In the genomic region with DNA sequence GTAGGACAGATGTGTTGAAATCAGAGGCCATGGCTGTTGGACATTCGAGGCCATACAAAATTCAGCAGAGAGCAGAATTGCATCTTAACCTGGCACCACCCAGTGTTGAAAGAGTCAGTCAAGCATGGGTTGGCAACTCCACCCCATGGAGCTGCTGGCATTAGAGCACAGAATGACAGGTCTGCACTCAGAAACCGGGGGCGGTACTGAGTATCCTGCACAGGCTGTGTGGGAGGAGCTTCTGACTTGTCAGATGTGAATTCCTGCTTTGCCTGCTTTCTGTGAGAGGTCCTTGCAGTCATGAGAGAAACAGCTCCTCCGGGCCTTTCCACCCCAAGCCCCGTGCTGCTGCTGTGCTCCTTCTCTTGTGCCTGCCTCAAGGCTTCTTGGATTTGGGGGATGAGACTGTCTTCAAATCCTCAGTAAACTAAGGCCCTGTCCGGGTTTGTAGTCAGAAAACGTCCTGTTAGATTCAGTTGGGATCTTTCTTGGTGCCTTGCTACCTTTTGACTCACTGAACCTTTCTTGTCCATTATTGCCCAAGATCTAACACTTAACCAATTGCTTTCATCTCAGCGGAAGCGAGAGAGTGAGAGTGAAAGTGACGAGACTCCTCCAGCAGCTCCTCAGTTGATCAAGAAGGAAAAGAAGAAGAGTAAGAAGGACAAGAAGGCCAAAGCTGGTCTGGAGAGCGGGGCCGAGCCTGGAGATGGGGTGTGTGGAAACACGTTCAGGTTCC, we compare ENCODE assay signal across 11 cellular contexts. TPM values are rescaled to one million over a fixed set of nuclear protein-coding genes. Genes with fewer than 3 reads are reported as not detected.
DNase-seq lines count a peak whose midpoint lies in the region; ATAC-seq and TF ChIP-seq lines count a peak whose summit lies in the region.
"Had no signal": no experiment of that assay in that cellular context is flagged by ENCODE, and none has a peak within 500 bp of the region (broad histone marks: within the 10 kb centered on the region; RNA-seq: fewer than 3 reads in every experiment).

No MANE protein-coding gene starts in this region.

- peak; percentile 90 for ATAC-seq in activated CD4-positive, alpha-beta T cell treated with anti-CD3 and anti-CD28 coated beads for 36 hours
- ATAC-seq in foreskin keratinocyte, result peak; percentile 28
- peak; percentile 27 to 33 for ATAC-seq in stimulated activated naive B cell treated with anti-CD40 and anti-IgM and Interleukin-4, amounts not matched to agents 10 μg/mL and 1 μg/mL and 100 μg/mL, for 72 hours (replicated peaks)

- H3K4me1 ChIP-seq in foreskin keratinocyte, result no peaks in the 10 kb centered on the region

- H3K36me3 Mint-ChIP-seq in activated CD4-positive, alpha-beta T cell treated with anti-CD3 and anti-CD28 coated beads for 36 hours (ENCODE audit: low read depth), result peaks cover 44% of the 10 kb centered on the region
- peaks cover 65% of the 10 kb centered on the region for H3K36me3 Mint-ChIP-seq in activated CD4-positive, alpha-beta T cell treated with anti-CD3 and anti-CD28 coated beads, Interleukin-2, amount 10 ng/mL, durations not matched to agents 24 days and 14 days (ENCODE audit: low read depth)
- H3K36me3 Mint-ChIP-seq in stimulated activated naive B cell treated with anti-CD40 and anti-IgM and Interleukin-4, amounts not matched to agents 10 μg/mL and 1 μg/mL and 100 μg/mL, for 72 hours, result peaks cover 16 to 41% of the 10 kb centered on the region in 2 donors

- no peak overlapping the region for H3K4me3 ChIP-seq in lower leg skin (ENCODE audit: low read depth, poor library complexity, severe bottlenecking)

- H3K9me3 Mint-ChIP-seq in activated CD4-positive, alpha-beta T cell treated with anti-CD3 and anti-CD28 coated beads for 36 hours (ENCODE audit: low read depth), result no peaks in the 10 kb centered on the region
- no peaks in the 10 kb centered on the region for H3K9me3 Mint-ChIP-seq in activated CD4-positive, alpha-beta T cell treated with anti-CD3 and anti-CD28 coated beads, Interleukin-2, amount 10 ng/mL, durations not matched to agents 24 days and 14 days
- H3K9me3 Mint-ChIP-seq in stimulated activated naive B cell treated with anti-CD40 and anti-IgM and Interleukin-4, amounts not matched to agents 10 μg/mL and 1 μg/mL and 100 μg/mL, for 72 hours, result no peaks in the 10 kb centered on the region

- POLR2A ChIA-PET in activated CD4-positive, alpha-beta T cell treated with anti-CD3 and anti-CD28 coated beads for 36 hours (lab: Charles Lee), result interaction anchor here (0.6 to 1.6 kb wide), 4 partner anchors 9 to 53 kb away, joined by 3 to 4 read pairs (median 4); a partner anchor contains a TSS

- no peak overlapping the region for H3K27ac ChIP-seq in foreskin keratinocyte

- TF ChIP-seq POLR2A in lower leg skin (IDR thresholded peaks at IDR 0.05), result no peak

- H3K4me3 Mint-ChIP-seq in activated CD4-positive, alpha-beta T cell treated with anti-CD3 and anti-CD28 coated beads for 36 hours, result no peak overlapping the region
- H3K4me3 Mint-ChIP-seq in activated CD4-positive, alpha-beta T cell treated with anti-CD3 and anti-CD28 coated beads, Interleukin-2, amount 10 ng/mL, durations not matched to agents 24 days and 14 days, result peak overlapping the region; percentile 50
- no peak overlapping the region for H3K4me3 Mint-ChIP-seq in stimulated activated naive B cell treated with anti-CD40 and anti-IgM and Interleukin-4, amounts not matched to agents 10 μg/mL and 1 μg/mL and 100 μg/mL, for 72 hours

- 73 to 84% methylated on average over 11 to 13 of the region's 13 CpGs for WGBS in lower leg skin, 2 donors

- H3K27me3 ChIP-seq in foreskin keratinocyte, result no peaks in the 10 kb centered on the region

- intact Hi-C loops in activated CD4-positive, alpha-beta T cell treated with anti-CD3 and anti-CD28 coated beads for 36 hours (cut with DNase I, micrococcal nuclease), result no loop called here
- intact Hi-C loops in activated CD4-positive, alpha-beta T cell treated with anti-CD3 and anti-CD28 coated beads, Interleukin-2, amount 10 ng/mL, durations not matched to agents 24 days and 14 days (cut with micrococcal nuclease), result no loop called here
- intact Hi-C loops in lower leg skin (cut with DNase I; ENCODE audit: low total_unique reads), result no loop called here

- CTCF ChIA-PET in activated CD4-positive, alpha-beta T cell treated with anti-CD3 and anti-CD28 coated beads for 36 hours (lab: Charles Lee), result interaction anchor here (0.7 to 1.0 kb wide), 2 partner anchors 11 to 675 kb away, joined by 3 to 4 read pairs; no protein-coding TSS in a partner anchor

- H3K27me3 Mint-ChIP-seq in activated CD4-positive, alpha-beta T cell treated with anti-CD3 and anti-CD28 coated beads for 36 hours, result no peaks in the 10 kb centered on the region
- H3K27me3 Mint-ChIP-seq in activated CD4-positive, alpha-beta T cell treated with anti-CD3 and anti-CD28 coated beads, Interleukin-2, amount 10 ng/mL, durations not matched to agents 24 days and 14 days, result no peaks in the 10 kb centered on the region
- H3K27me3 Mint-ChIP-seq in stimulated activated naive B cell treated with anti-CD40 and anti-IgM and Interleukin-4, amounts not matched to agents 10 μg/mL and 1 μg/mL and 100 μg/mL, for 72 hours, result no peaks in the 10 kb centered on the region

- peak; percentile 62 for DNase-seq in activated CD4-positive, alpha-beta T cell treated with anti-CD3 and anti-CD28 coated beads for 36 hours
- no peak for DNase-seq in activated CD4-positive, alpha-beta T cell treated with anti-CD3 and anti-CD28 coated beads, Interleukin-2, amount 50 U/mL, for 1 hour
- no peak for DNase-seq in activated CD4-positive, alpha-beta T cell treated with anti-CD3 and anti-CD28 coated beads, Interleukin-2, amount 10 ng/mL, durations not matched to agents 24 days and 14 days
- peak in 1 of 2 donors; percentile 1 for DNase-seq in foreskin keratinocyte
- no peak for DNase-seq in stimulated activated naive B cell treated with anti-CD40 and anti-IgM and Interleukin-4, amounts not matched to agents 10 μg/mL and 1 μg/mL and 100 μg/mL, for 72 hours
- no peak for DNase-seq in lower leg skin (ENCODE audit: low spot score in 2 of 2)
- DNase-seq in DMS153 (lab: John Stamatoyannopoulos, UW), result no peak
- no peak for DNase-seq in H4 (ENCODE audit: low spot score)
- DNase-seq: activated gamma-delta T cell, hippocampal formation had no signal

- H3K27ac Mint-ChIP-seq in activated CD4-positive, alpha-beta T cell treated with anti-CD3 and anti-CD28 coated beads for 36 hours, result peak overlapping the region; percentile 79
- peak overlapping the region; percentile 76 for H3K27ac Mint-ChIP-seq in activated CD4-positive, alpha-beta T cell treated with anti-CD3 and anti-CD28 coated beads, Interleukin-2, amount 10 ng/mL, durations not matched to agents 24 days and 14 days
- H3K27ac Mint-ChIP-seq in stimulated activated naive B cell treated with anti-CD40 and anti-IgM and Interleukin-4, amounts not matched to agents 10 μg/mL and 1 μg/mL and 100 μg/mL, for 72 hours, result no peak overlapping the region

- no peak for TF ChIP-seq CTCF in foreskin keratinocyte (conservative IDR thresholded peaks at IDR 0.05)
- no peak for TF ChIP-seq CTCF in lower leg skin (IDR thresholded peaks at IDR 0.05)

- peaks cover 28% of the 10 kb centered on the region for H3K4me1 Mint-ChIP-seq in activated CD4-positive, alpha-beta T cell treated with anti-CD3 and anti-CD28 coated beads for 36 hours
- peaks cover 24% of the 10 kb centered on the region for H3K4me1 Mint-ChIP-seq in activated CD4-positive, alpha-beta T cell treated with anti-CD3 and anti-CD28 coated beads, Interleukin-2, amount 10 ng/mL, durations not matched to agents 24 days and 14 days
- H3K4me1 Mint-ChIP-seq in stimulated activated naive B cell treated with anti-CD40 and anti-IgM and Interleukin-4, amounts not matched to agents 10 μg/mL and 1 μg/mL and 100 μg/mL, for 72 hours, result peaks cover 4% of the 10 kb centered on the region in 2 donors

RNA-seq across cellular contexts. Expression of a gene that starts 13.1 kb away (rescaled TPM):
- total RNA-seq in activated CD4-positive, alpha-beta T cell treated with anti-CD3 and anti-CD28 coated beads for 36 hours, result 100 to 1,000 TPM; 126 to 130 TPM
- total RNA-seq in activated CD4-positive, alpha-beta T cell treated with anti-CD3 and anti-CD28 coated beads, Interleukin-2, amount 10 ng/mL, durations not matched to agents 24 days and 14 days, result 183 and 196 TPM in 2 replicates
- total RNA-seq in foreskin keratinocyte (77.4 and 98.5 TPM in 2 replicates), lower leg skin (10 to 100 TPM; 25.8 to 33.9 (median 29.3) TPM)
- 53.7 and 71.4 TPM in 2 replicates for polyA plus RNA-seq in foreskin keratinocyte
- 47.9 and 68.3 TPM in 2 replicates for total RNA-seq in H4 (2014; rRNA removed; shearing (Covaris generic))

RNA-seq across cellular contexts. Expression of a gene that starts 24.9 kb away (rescaled TPM):
- total RNA-seq in activated CD4-positive, alpha-beta T cell treated with anti-CD3 and anti-CD28 coated beads for 36 hours, result 1 to 10 TPM; 2.1 to 2.9 TPM
- total RNA-seq in activated CD4-positive, alpha-beta T cell treated with anti-CD3 and anti-CD28 coated beads, Interleukin-2, amount 10 ng/mL, durations not matched to agents 24 days and 14 days, result 3.5 and 3.6 TPM in 2 replicates
- 0.14 and 0.31 TPM in 2 replicates for total RNA-seq in foreskin keratinocyte
- polyA plus RNA-seq in foreskin keratinocyte, result 0.04 and 0.11 TPM in 2 replicates
- total RNA-seq in lower leg skin, result 1 to 10 TPM in 3 of 4 donors, under 1 TPM in 1; 0.30 to 1.8 (median 1.4) TPM
- total RNA-seq in H4 (2014; rRNA removed; shearing (Covaris generic)), result 0.08 and 0.33 TPM in 2 replicates

RNA-seq across cellular contexts. Expression of a gene that starts 29.5 kb away (rescaled TPM):
- 10 to 100 TPM; 24.1 to 27.6 TPM for total RNA-seq in activated CD4-positive, alpha-beta T cell treated with anti-CD3 and anti-CD28 coated beads for 36 hours
- total RNA-seq in activated CD4-positive, alpha-beta T cell treated with anti-CD3 and anti-CD28 coated beads, Interleukin-2, amount 10 ng/mL, durations not matched to agents 24 days and 14 days, result 22.4 and 25.6 TPM in 2 replicates
- total RNA-seq in foreskin keratinocyte (8.6 and 9.0 TPM in 2 replicates), lower leg skin (10 to 100 TPM in 2 of 4 donors, 1 to 10 TPM in 2; 8.7 to 14.5 (median 10.5) TPM)
- 7.5 and 7.6 TPM in 2 replicates for polyA plus RNA-seq in foreskin keratinocyte
- 9.3 and 15.4 TPM in 2 replicates for total RNA-seq in H4 (2014; rRNA removed; shearing (Covaris generic))

RNA-seq across cellular contexts. Expression of a gene that starts 58.7 kb away (rescaled TPM):
- not detected for total RNA-seq in activated CD4-positive, alpha-beta T cell treated with anti-CD3 and anti-CD28 coated beads for 36 hours
- not detected in 2 replicates for total RNA-seq in activated CD4-positive, alpha-beta T cell treated with anti-CD3 and anti-CD28 coated beads, Interleukin-2, amount 10 ng/mL, durations not matched to agents 24 days and 14 days
- total RNA-seq in foreskin keratinocyte, result not detected in 2 replicates
- polyA plus RNA-seq in foreskin keratinocyte, result not detected in 2 replicates
- total RNA-seq in lower leg skin, result not detected
- total RNA-seq in H4 (2014; rRNA removed; shearing (Covaris generic)), result not detected in 2 replicates
- polyA plus RNA-seq: BJ had no signal

Comparison
In these comparisons a context has a peak if more than half of its experiments do, and no peak if none do; other contexts are left out.
1. ATAC-seq: peak in every context shown above with its lines; median percentile 90 in activated CD4-positive, alpha-beta T cell treated with anti-CD3 and anti-CD28 coated beads for 36 hours; 30 in stimulated activated naive B cell treated with anti-CD40 and anti-IgM and Interleukin-4, amounts not matched to agents 10 μg/mL and 1 μg/mL and 100 μg/mL, for 72 hours; 28 in foreskin keratinocyte.